Comparison of ENCODE assay signal across 23 cellular contexts in genomic region chr5:42366051-42366450, GRCh38. TPM values are rescaled to one million over a fixed set of nuclear protein-coding genes. Genes with fewer than 3 reads are reported as not detected.
DNase-seq lines count a peak whose midpoint lies in the region; ATAC-seq, FAIRE-seq and TF ChIP-seq lines count a peak whose summit lies in the region.
"Had no signal": no experiment of that assay in that cellular context is flagged by ENCODE, and none has a peak within 500 bp of the region (broad histone marks: within the 10 kb centered on the region; RNA-seq: fewer than 3 reads in every experiment).

No MANE protein-coding gene starts in this region.

- intact Hi-C loops in activated naive CD4-positive, alpha-beta T cell treated with anti-CD3 and anti-CD28 coated beads for 36 hours (cut with micrococcal nuclease) = no loop called here

- no peak overlapping the region for H3K4me3 Mint-ChIP-seq in activated naive CD4-positive, alpha-beta T cell treated with anti-CD3 and anti-CD28 coated beads for 36 hours
- H3K4me3 Mint-ChIP-seq: CD8-positive, alpha-beta memory T cell had no signal

- H3K36me3 ChIP-seq in GM06990 (ENCODE audit: control insufficient read depth, insufficient read depth, low read length) (no peaks in the 10 kb centered on the region), SK-N-MC (ENCODE audit: insufficient read depth, low read length) (no peaks in the 10 kb centered on the region)
- H3K36me3 ChIP-seq: BLaER1 had no signal

- no peaks in the 10 kb centered on the region for H3K27me3 Mint-ChIP-seq in activated naive CD4-positive, alpha-beta T cell treated with anti-CD3 and anti-CD28 coated beads for 36 hours (ENCODE audit: low read depth)
- H3K27me3 Mint-ChIP-seq: CD8-positive, alpha-beta memory T cell had no signal

- H3K4me1 Mint-ChIP-seq in activated naive CD4-positive, alpha-beta T cell treated with anti-CD3 and anti-CD28 coated beads for 36 hours (ENCODE audit: low read depth) = no peaks in the 10 kb centered on the region
- H3K4me1 Mint-ChIP-seq: CD8-positive, alpha-beta memory T cell had no signal

- no peak for TF ChIP-seq CTCF in GM06990 (IDR thresholded peaks at IDR 0.05; ENCODE audit: insufficient read depth, low read length, poor library complexity, severe bottlenecking)
- TF ChIP-seq CTCF in D721Med (IDR thresholded peaks at IDR 0.05; ENCODE audit: insufficient read depth, missing control alignments) = no peak

- no peaks in the 10 kb centered on the region for H3K27me3 ChIP-seq in GM06990 (replicated peaks; ENCODE audit: control insufficient read depth, insufficient read depth, low read length)
- H3K27me3 ChIP-seq: BLaER1 had no signal

- CTCF ChIA-PET in activated naive CD4-positive, alpha-beta T cell treated with anti-CD3 and anti-CD28 coated beads for 36 hours (lab: Charles Lee) = no interaction called here

- H3K9me3 ChIP-seq in SK-N-MC (ENCODE audit: low read depth, low read length) = no peaks in the 10 kb centered on the region
- H3K9me3 ChIP-seq: BLaER1, SK-N-SH had no signal

- no peaks in the 10 kb centered on the region for H3K36me3 Mint-ChIP-seq in activated naive CD4-positive, alpha-beta T cell treated with anti-CD3 and anti-CD28 coated beads for 36 hours (ENCODE audit: low read depth)
- H3K36me3 Mint-ChIP-seq: CD8-positive, alpha-beta memory T cell had no signal

- H3K9me3 Mint-ChIP-seq in activated naive CD4-positive, alpha-beta T cell treated with anti-CD3 and anti-CD28 coated beads for 36 hours = no peaks in the 10 kb centered on the region

- H3K9ac ChIP-seq in SK-N-MC (ENCODE audit: insufficient read length) = no peak overlapping the region
- H3K9ac ChIP-seq: BLaER1, SK-N-SH had no signal

- DNase-seq in GM06990 (ENCODE audit: extremely low read depth, insufficient read length) (peak; percentile 7), SK-N-MC (ENCODE audit: low read depth, low spot score) (no peak), SKM-1 treated with dmso at 0.1 percent for 144 hours (lab: John Stamatoyannopoulos, UW; ENCODE audit: unreplicated experiment) (no peak), D721Med (ENCODE audit: insufficient read length, low spot score) (no peak)
- DNase-seq in activated naive CD4-positive, alpha-beta T cell treated with anti-CD3 and anti-CD28 coated beads for 36 hours = no peak
- DNase-seq in stimulated activated CD4-positive, alpha-beta T cell treated with anti-CD3 and anti-CD28 coated beads, Interleukin-1b, Interleukin-23, amount 100 ng/mL, for 48 hours = no peak
- DNase-seq: 8988T; CD8-positive, alpha-beta memory T cell; DMS 273 treated with DMSO at 0.1 percent for 48 hours; H7; IMR-90; Kasumi-1; NCI-H1436 treated with DMSO at 0.1 percent for 48 hours; NCI-H2081 treated with DMSO at 0.1 percent for 48 hours; NCI-H345; SK-N-SH had no signal

- FAIRE-seq in D721Med (lab: Jason Lieb, UNC) = no peak

- ATAC-seq in GM18870 (IDR thresholded peaks at IDR 0.05; ENCODE audit: unreplicated experiment) (peak; percentile 61), HG02973 (IDR thresholded peaks at IDR 0.05; ENCODE audit: unreplicated experiment) (peak; percentile 49)

- H3K27ac Mint-ChIP-seq in activated naive CD4-positive, alpha-beta T cell treated with anti-CD3 and anti-CD28 coated beads for 36 hours = no peak overlapping the region
- H3K27ac Mint-ChIP-seq: CD8-positive, alpha-beta memory T cell had no signal

- no peak overlapping the region for H3K4me3 ChIP-seq in GM06990 (replicated peaks; ENCODE audit: low read depth, low read length)
- 0 out of 2 replicates have a peak overlapping the region, but pooled peaks have one; percentile 1 for H3K4me3 ChIP-seq in SK-N-MC
- H3K4me3 ChIP-seq: BLaER1, PC-9 had no signal

- peak overlapping the region; percentile 60 for H3K27ac ChIP-seq in SK-N-MC
- H3K27ac ChIP-seq: BLaER1, PC-9 had no signal

RNA-seq across cellular contexts. Expression of gene GHR, which starts 57.2 kb away (rescaled TPM):
- not detected for total RNA-seq in activated naive CD4-positive, alpha-beta T cell treated with anti-CD3 and anti-CD28 coated beads for 36 hours
- total RNA-seq: CD8-positive, alpha-beta memory T cell; Daoy; HT-29; PC-9; T-helper 1 cell treated with Interleukin-12 subunit alpha and Interleukin-12 subunit beta and Interleukin-4 antibody, amounts not matched to agents 30 ng/mL and 1 ng/mL, for 36 hours had no signal
